11 cellular contexts compared by ENCODE assay signal in the genomic region with DNA sequence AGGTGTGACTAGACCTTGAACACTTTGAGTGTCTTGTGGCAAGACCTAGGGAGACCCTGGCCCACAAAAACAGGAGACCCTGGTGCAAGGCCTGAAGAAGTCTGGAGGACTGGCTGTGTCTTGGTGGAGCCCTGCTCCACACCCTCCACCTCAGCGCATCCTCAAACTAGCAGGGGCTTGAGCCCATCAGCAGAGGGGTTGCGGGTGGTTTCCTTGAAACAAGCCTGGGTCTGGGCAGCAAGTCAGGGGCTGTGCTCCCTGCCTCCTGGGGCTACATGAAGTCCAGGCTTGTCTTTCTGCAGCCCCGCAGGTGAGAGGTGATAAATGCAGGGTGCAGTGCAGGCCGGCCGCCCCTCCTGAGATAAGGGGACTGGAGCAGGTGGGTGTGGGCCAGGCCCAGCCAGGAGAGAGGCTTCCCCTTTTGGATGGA. TPM values are rescaled to one million over a fixed set of nuclear protein-coding genes. Genes with fewer than 3 reads are reported as not detected.
DNase-seq lines count a peak whose midpoint lies in the region; ATAC-seq and TF ChIP-seq lines count a peak whose summit lies in the region.
"Had no signal": no experiment of that assay in that cellular context is flagged by ENCODE, and none has a peak within 500 bp of the region (broad histone marks: within the 10 kb centered on the region; RNA-seq: fewer than 3 reads in every experiment).

No MANE protein-coding gene starts in this region.

- TF ChIP-seq CTCF in esophagus muscularis mucosa (IDR thresholded peaks at IDR 0.05) (no peak), osteocyte (IDR thresholded peaks at IDR 0.05) (no peak)

- peaks cover 0 to 21% (median 7%) of the 10 kb centered on the region in 4 donors for H3K36me3 ChIP-seq in esophagus muscularis mucosa

- TF ChIP-seq POLR2A in esophagus muscularis mucosa (IDR thresholded peaks at IDR 0.05; ENCODE audit: low read depth): no peak

- H3K36me3 Mint-ChIP-seq in osteocyte (ENCODE audit: unreplicated experiment): no peaks in the 10 kb centered on the region

- peaks cover 18% of the 10 kb centered on the region for H3K4me1 Mint-ChIP-seq in stimulated activated naive CD8-positive, alpha-beta T cell treated with anti-CD3 and anti-CD28 coated beads, Interleukin-15, amount 100 ng/mL, for 72 hours
- peaks cover 12% of the 10 kb centered on the region for H3K4me1 Mint-ChIP-seq in osteocyte (ENCODE audit: unreplicated experiment)

- no peaks in the 10 kb centered on the region for H3K9me3 Mint-ChIP-seq in stimulated activated naive CD8-positive, alpha-beta T cell treated with anti-CD3 and anti-CD28 coated beads, Interleukin-15, amount 100 ng/mL, for 72 hours
- no peaks in the 10 kb centered on the region for H3K9me3 Mint-ChIP-seq in osteocyte (ENCODE audit: unreplicated experiment)

- H3K27ac ChIP-seq in esophagus muscularis mucosa (replicated peaks in 1 of 4): peak overlapping the region; percentile 91 to 96 (median 94)
- H3K27ac ChIP-seq: KMS-11 had no signal

- 82% methylated on average over 2 of the region's 5 CpGs for WGBS in esophagus muscularis mucosa

- H3K27ac Mint-ChIP-seq in stimulated activated naive CD8-positive, alpha-beta T cell treated with anti-CD3 and anti-CD28 coated beads, Interleukin-15, amount 100 ng/mL, for 72 hours: no peak overlapping the region
- H3K27ac Mint-ChIP-seq in osteocyte (ENCODE audit: unreplicated experiment): no peak overlapping the region

- H3K4me3 Mint-ChIP-seq in stimulated activated naive CD8-positive, alpha-beta T cell treated with anti-CD3 and anti-CD28 coated beads, Interleukin-15, amount 100 ng/mL, for 72 hours: peak overlapping the region; percentile 10 to 73
- H3K4me3 Mint-ChIP-seq in osteocyte (ENCODE audit: unreplicated experiment): peak overlapping the region; percentile 67

- no peaks in the 10 kb centered on the region for H3K27me3 ChIP-seq in esophagus muscularis mucosa

- peak overlapping the region; percentile 93 to 97 (median 95) for H3K4me3 ChIP-seq in esophagus muscularis mucosa

- peaks cover 23 to 59% (median 38%) of the 10 kb centered on the region in 4 donors for H3K4me1 ChIP-seq in esophagus muscularis mucosa

- no peak for ATAC-seq in stimulated activated naive CD8-positive, alpha-beta T cell treated with anti-CD3 and anti-CD28 coated beads, Interleukin-15, amount 100 ng/mL, for 72 hours
- ATAC-seq in stimulated activated naive CD8-positive, alpha-beta T cell treated with anti-CD3 and anti-CD28 coated beads, Interleukin-15, Interleukin-2, amounts not matched to agents 100 U/mL and 50 U/mL, for 24 hours: no peak
- ATAC-seq in HG02678 (IDR thresholded peaks at IDR 0.05; ENCODE audit: unreplicated experiment): no peak
- no peak for ATAC-seq in HG03432 (IDR thresholded peaks at IDR 0.05; ENCODE audit: unreplicated experiment)

- H3K9me3 ChIP-seq in esophagus muscularis mucosa: no peaks in the 10 kb centered on the region

- H3K27me3 Mint-ChIP-seq in stimulated activated naive CD8-positive, alpha-beta T cell treated with anti-CD3 and anti-CD28 coated beads, Interleukin-15, amount 100 ng/mL, for 72 hours: peaks cover 39% of the 10 kb centered on the region
- no peaks in the 10 kb centered on the region for H3K27me3 Mint-ChIP-seq in osteocyte (ENCODE audit: unreplicated experiment)

- intact Hi-C loops in esophagus muscularis mucosa (cut with DNase I) (loop anchor here (5.0 kb wide), 3 partner anchors 50 to 185 kb away; partner anchors contain the start of gene KCNQ1OT1), posterior cingulate gyrus (cut with DNase I) (no loop called here)

- TF ChIP-seq EP300 in esophagus muscularis mucosa (IDR thresholded peaks at IDR 0.05): no peak

- no peak for DNase-seq in stimulated activated naive CD8-positive, alpha-beta T cell treated with anti-CD3 and anti-CD28 coated beads, Interleukin-15, amount 100 ng/mL, for 72 hours
- no peak for DNase-seq in stimulated activated naive CD8-positive, alpha-beta T cell treated with anti-CD3 and anti-CD28 coated beads, Interleukin-15, Interleukin-2, amounts not matched to agents 100 U/mL and 50 U/mL, for 24 hours
- DNase-seq in esophagus muscularis mucosa (ENCODE audit: extremely low spot score) (no peak), osteocyte (ENCODE audit: extremely low spot score, unreplicated experiment) (no peak), germinal center (ENCODE audit: low spot score) (no peak), posterior cingulate gyrus (no peak)
- DNase-seq: activated T-cell treated with anti-CD3 and anti-CD28 coated beads, Interleukin-2, amount 50 U/mL, for 1 hour had no signal

RNA-seq across cellular contexts. Expression of gene CDKN1C, which starts 2.9 kb away (rescaled TPM):
- total RNA-seq in esophagus muscularis mucosa (100 to 1,000 TPM; 153 to 349 (median 186) TPM), osteocyte (18.1 and 19.2 TPM in 2 replicates)

RNA-seq across cellular contexts. Expression of gene PHLDA2, which starts 46.5 kb away (rescaled TPM):
- total RNA-seq in esophagus muscularis mucosa (1 to 10 TPM in 2 of 4 donors, under 1 TPM in 2; 0.83 to 2.3 (median 1.3) TPM), osteocyte (89.6 and 96.1 TPM in 2 replicates)
- total RNA-seq: frontal cortex had no signal

Comparison
In these comparisons a context has a peak if more than half of its experiments do, and no peak if none do; other contexts are left out.
1. RNA of gene PHLDA2, which starts 46.5 kb away (total RNA-seq): 89.6 to 96.1 TPM in osteocyte; 0.83 to 2.3 TPM in esophagus muscularis mucosa; every median in the first group is over 10 times any median in the second.